ENCODE assay signal across 8 cellular contexts in the genomic region with DNA sequence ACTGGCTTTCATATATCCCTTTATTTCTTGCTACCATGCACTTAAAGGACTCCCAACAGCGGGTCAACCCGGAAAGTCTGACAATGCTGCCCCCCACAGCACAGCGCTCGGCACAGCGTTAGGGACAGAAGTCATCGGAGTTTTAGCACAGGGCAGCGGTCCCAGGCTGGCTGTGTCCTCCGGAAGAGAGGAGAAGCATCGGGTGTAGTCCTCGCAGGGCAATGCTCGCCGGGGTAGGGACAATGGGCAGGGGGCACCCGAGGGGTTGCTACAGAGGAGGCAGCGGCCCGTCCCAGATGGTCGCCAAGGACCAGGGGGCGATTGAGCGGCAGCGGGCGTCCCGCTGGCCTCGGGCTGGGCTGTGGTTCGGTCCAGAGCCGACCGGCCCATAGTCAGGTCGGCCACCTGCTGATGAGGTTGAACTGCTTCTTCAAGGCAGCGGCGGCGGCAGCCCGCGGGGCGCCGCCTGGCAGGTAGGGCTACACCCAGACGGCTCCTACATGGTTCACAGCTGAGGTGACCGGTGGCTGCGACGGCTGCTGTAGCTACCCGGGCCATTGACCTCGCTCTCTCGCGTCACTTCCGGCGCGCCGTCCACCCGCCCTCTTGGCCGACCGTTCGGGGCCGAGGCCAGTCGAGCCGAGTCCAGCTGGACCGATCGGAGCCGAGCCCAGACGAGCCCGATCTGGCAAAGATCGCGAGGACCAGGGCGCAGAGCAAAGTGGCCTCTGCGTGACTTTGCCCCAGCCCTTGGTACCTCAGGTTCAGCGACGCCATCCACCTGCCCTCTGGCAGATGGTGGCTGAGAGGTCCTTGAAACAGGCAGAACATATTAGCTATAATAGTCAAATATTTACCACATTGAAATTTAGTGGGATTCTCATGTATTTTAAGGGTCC. TPM values are rescaled to one million over a fixed set of nuclear protein-coding genes. Genes with fewer than 3 reads are reported as not detected.
DNase-seq lines count a peak whose midpoint lies in the region; ATAC-seq, FAIRE-seq and TF ChIP-seq lines count a peak whose summit lies in the region.

No MANE protein-coding gene starts in this region.

- TF ChIP-seq POLR2A in GM12878 (IDR thresholded peaks at IDR 0.05; ENCODE audit: low read depth, low read length) (peak; percentile 91), uterus (IDR thresholded peaks at IDR 0.05) (peak in 1 of 2 donors; percentile 63)

- in situ Hi-C loops in GM12878 (cut with MboI), result no loop called here

- TF ChIP-seq CTCF in GM12878 (IDR thresholded peaks at IDR 0.05 in 2 of 3, conservative IDR thresholded peaks at IDR 0.05 in 1 of 3; ENCODE audit: control insufficient read depth in 2 of 3, extremely low read depth in 1 of 3, insufficient read depth in 1 of 3, low read depth in 3 of 3, low read length in 3 of 3), result peak; percentile 39 to 61 (median 50); a peak in 5 of 6 replicates
- peak in 1 of 4 experiments; percentile 8 for TF ChIP-seq CTCF in uterus (IDR thresholded peaks at IDR 0.05)

- TSS peak; percentile 77 for BruUV-seq in GM12878 (replicated peaks; lab: Mats Ljungman, UMichigan)

- RAD21 ChIA-PET in GM12878 (lab: Charles Lee; ENCODE audit: unreplicated experiment), result interaction anchor here (0.7 to 6.6 kb wide), 10 partner anchors 17 to 272 kb away, joined by 3 to 35 read pairs (median 4); partner anchors contain the start of gene ARHGAP17

- under 1% methylated on average over 63 of the region's 63 CpGs for WGBS in GM12878 (ENCODE audit: insufficient coverage, insufficient replicate concordance, low lambda C conversion rate, missing lambda C conversion rate)

- no peak for TF ChIP-seq EP300 in GM12878 (IDR thresholded peaks at IDR 0.05; ENCODE audit: borderline replicate concordance in 1 of 2, control insufficient read depth in 1 of 2, low read depth in 2 of 2, low read length in 2 of 2)

- H4K20me1 ChIP-seq in GM12878 (ENCODE audit: control insufficient read depth, insufficient read depth), result no peaks in the 10 kb centered on the region

- H3K79me2 ChIP-seq in GM12878 (ENCODE audit: control insufficient read depth, insufficient read depth, low read length), result peaks cover 4% of the 10 kb centered on the region

- peak; percentile 73 for TF ChIP-seq RAD21 in GM12878 (IDR thresholded peaks at IDR 0.05; ENCODE audit: insufficient read depth, low read depth, low read length)

- H2AFZ ChIP-seq in GM12878 (ENCODE audit: control insufficient read depth, low read depth, low read length), result peak overlapping the region; percentile 92

- ATAC-seq in HG02623 (IDR thresholded peaks at IDR 0.05; ENCODE audit: unreplicated experiment) (peak; percentile 42), GM12878 (peak; percentile 82)

- H3K27ac ChIP-seq in GM12878 (ENCODE audit: control insufficient read depth, insufficient read depth) (peak overlapping the region; percentile 38; the same call in 1 of the 2 replicates), uterus (peak overlapping the region; percentile 83 to 87)

- CTCF ChIA-PET in GM12878 (lab: Yijun Ruan, JAX), result interaction anchor here (0.8 to 7.3 kb wide), 16 partner anchors 7 to 352 kb away, joined by 3 to 53 read pairs (median 4); partner anchors contain the start of gene ARHGAP17

- peak overlapping the region; percentile 95 for H3K4me2 ChIP-seq in GM12878 (ENCODE audit: control insufficient read depth, insufficient read depth)

- DNase-seq in NCI-H1694 treated with DMSO at 0.1 percent for 48 hours (lab: John Stamatoyannopoulos, UW) (peak; percentile 9), T-helper 9 cell (peak; percentile 62), GM12878 (ENCODE audit: low read depth, low spot score) (no peak), hippocampal formation (lab: John Stamatoyannopoulos, UW) (peak; percentile 68 to 92), renal cortical epithelial cell (ENCODE audit: low read depth) (peak; percentile 68), uterus (peak; percentile 95 to 96)

- H3K36me3 ChIP-seq in GM12878 (ENCODE audit: control insufficient read depth in 2 of 2, insufficient read depth in 2 of 2, low read length in 1 of 2) (no peaks in the 10 kb centered on the region; a peak in 1 of 4 replicates), uterus (no peaks in the 10 kb centered on the region)

- POLR2A ChIA-PET in GM12878 (lab: Charles Lee), result interaction anchor here (0.9 to 1.4 kb wide), 6 partner anchors 13 to 92 kb away, joined by 3 to 11 read pairs (median 4); partner anchors contain the start of gene ARHGAP17

- peak overlapping the region; percentile 73 for H3K9ac ChIP-seq in GM12878 (ENCODE audit: control insufficient read depth, insufficient read depth, low read length)

- H3K4me1 ChIP-seq in GM12878 (ENCODE audit: control insufficient read depth, insufficient read depth, low read length) (peaks cover 9% of the 10 kb centered on the region; the same call in 1 of the 2 replicates), uterus (peaks cover 0 to under 1% of the 10 kb centered on the region in 2 donors)

- H3K27me3 ChIP-seq in GM12878 (replicated peaks in 1 of 2; ENCODE audit: control insufficient read depth in 2 of 2, insufficient read depth in 2 of 2, low read length in 1 of 2) (no peaks in the 10 kb centered on the region), uterus (no peaks in the 10 kb centered on the region)

- SMC1A ChIA-PET in GM12878 (lab: Charles Lee; ENCODE audit: uncharacterized antibody, unreplicated experiment), result interaction anchor here (0.7 to 7.5 kb wide), 14 partner anchors 10 to 340 kb away, joined by 3 to 84 read pairs (median 3); partner anchors contain the start of gene ARHGAP17

- H3K9me3 ChIP-seq in GM12878 (replicated peaks; ENCODE audit: control insufficient read depth, insufficient read depth, low read length), result no peaks in the 10 kb centered on the region
- no peaks in the 10 kb centered on the region for H3K9me3 ChIP-seq in uterus

- peak; percentile 18 for FAIRE-seq in GM12878 (lab: Jason Lieb, UNC)

- intact Hi-C loops in GM12878 (cut with micrococcal nuclease; ENCODE audit: unreplicated experiment) (loop anchor here (1.0 to 5.0 kb wide), 3 partner anchors 41 to 125 kb away; no protein-coding TSS in a partner anchor), uterus (cut with DNase I; ENCODE audit: low total_unique reads) (no loop called here)

- peak overlapping the region; percentile 76 for H3K4me3 ChIP-seq in GM08714 (ENCODE audit: low read length)
- peak overlapping the region; percentile 72 for H3K4me3 ChIP-seq in GM12878
- H3K4me3 ChIP-seq in uterus, result peak overlapping the region; percentile 88 to 96

TF ChIP-seq in GM12878, 131 proteins besides CTCF, POLR2A, EP300 and RAD21 (continues in another document):
- TF ChIP-seq ZNF207 (IDR thresholded peaks at IDR 0.05; ENCODE audit: borderline replicate concordance) (no peak; the same call in 1 of the 2 replicates), LARP7 (IDR thresholded peaks at IDR 0.05) (peak; percentile 68; the same call in 1 of the 2 replicates), CREM (IDR thresholded peaks at IDR 0.05; ENCODE audit: low read depth) (peak; percentile 99), SMAD5 (IDR thresholded peaks at IDR 0.05; ENCODE audit: low read depth) (peak; percentile 71; the same call in 1 of the 2 replicates), SMC3 (IDR thresholded peaks at IDR 0.05; ENCODE audit: borderline replicate concordance, low read length) (peak; percentile 49; the same call in 1 of the 2 replicates), RELA (IDR thresholded peaks at IDR 0.05; ENCODE audit: borderline replicate concordance, partially characterized antibody) (peak; percentile 53), POLR2AphosphoS5 (IDR thresholded peaks at IDR 0.05; ENCODE audit: low read length) (peak; percentile 73)
- TF ChIP-seq, protein P1, sequence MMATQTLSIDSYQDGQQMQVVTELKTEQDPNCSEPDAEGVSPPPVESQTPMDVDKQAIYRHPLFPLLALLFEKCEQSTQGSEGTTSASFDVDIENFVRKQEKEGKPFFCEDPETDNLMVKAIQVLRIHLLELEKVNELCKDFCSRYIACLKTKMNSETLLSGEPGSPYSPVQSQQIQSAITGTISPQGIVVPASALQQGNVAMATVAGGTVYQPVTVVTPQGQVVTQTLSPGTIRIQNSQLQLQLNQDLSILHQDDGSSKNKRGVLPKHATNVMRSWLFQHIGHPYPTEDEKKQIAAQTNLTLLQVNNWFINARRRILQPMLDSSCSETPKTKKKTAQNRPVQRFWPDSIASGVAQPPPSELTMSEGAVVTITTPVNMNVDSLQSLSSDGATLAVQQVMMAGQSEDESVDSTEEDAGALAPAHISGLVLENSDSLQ (IDR thresholded peaks at IDR 0.05), result no peak
- TF ChIP-seq, protein P2, sequence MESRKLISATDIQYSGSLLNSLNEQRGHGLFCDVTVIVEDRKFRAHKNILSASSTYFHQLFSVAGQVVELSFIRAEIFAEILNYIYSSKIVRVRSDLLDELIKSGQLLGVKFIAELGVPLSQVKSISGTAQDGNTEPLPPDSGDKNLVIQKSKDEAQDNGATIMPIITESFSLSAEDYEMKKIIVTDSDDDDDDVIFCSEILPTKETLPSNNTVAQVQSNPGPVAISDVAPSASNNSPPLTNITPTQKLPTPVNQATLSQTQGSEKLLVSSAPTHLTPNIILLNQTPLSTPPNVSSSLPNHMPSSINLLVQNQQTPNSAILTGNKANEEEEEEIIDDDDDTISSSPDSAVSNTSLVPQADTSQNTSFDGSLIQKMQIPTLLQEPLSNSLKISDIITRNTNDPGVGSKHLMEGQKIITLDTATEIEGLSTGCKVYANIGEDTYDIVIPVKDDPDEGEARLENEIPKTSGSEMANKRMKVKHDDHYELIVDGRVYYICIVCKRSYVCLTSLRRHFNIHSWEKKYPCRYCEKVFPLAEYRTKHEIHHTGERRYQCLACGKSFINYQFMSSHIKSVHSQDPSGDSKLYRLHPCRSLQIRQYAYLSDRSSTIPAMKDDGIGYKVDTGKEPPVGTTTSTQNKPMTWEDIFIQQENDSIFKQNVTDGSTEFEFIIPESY (IDR thresholded peaks at IDR 0.05), result no peak

RNA-seq across cellular contexts. Expression of gene LCMT1, which starts 4.7 kb away (rescaled TPM):
- total RNA-seq in GM12878 (2013; cell fraction: nucleolus; rRNA removed), result 45.0 and 52.6 TPM in 2 replicates
- total RNA-seq in GM12878 (2014; rRNA removed), result 22.3 and 24.8 TPM in 2 replicates
- 19.7 and 20.2 TPM in 2 replicates for total RNA-seq in GM12878 (2014; rRNA removed; fragmentation: Illumina TruSeq; extraction: Trizol)
- total RNA-seq in GM12878 (2021), result 35.6 and 37.0 TPM in 2 replicates
- polyA plus RNA-seq in GM12878 (2011; ENCODE audit: low read depth), result 29.4 TPM
- 31.2 and 36.2 TPM in 2 replicates for polyA plus RNA-seq in GM12878 (2011; rRNA removed)
- polyA plus RNA-seq in GM12878 (2011; cell fraction: cytosol; rRNA removed), result 25.4 and 27.3 TPM in 2 replicates
- 20.8 and 23.2 TPM in 2 replicates for polyA plus RNA-seq in GM12878 (2011; cell fraction: nucleus; rRNA removed)
- polyA plus RNA-seq in GM12878 (2012), result 30.4 and 37.0 TPM in 2 replicates
- polyA plus RNA-seq in GM12878 (2014; fragmentation: Illumina TruSeq; extraction: Trizol), result 30.9 and 35.5 TPM in 2 replicates
- polyA plus RNA-seq in GM12878 (2014; fragmentation: Nextera tagmentation; extraction: Ambion mirVana), result 10 to 100 TPM; 34.1 to 37.8 TPM
- 22.2 and 24.3 TPM in 2 replicates for polyA plus RNA-seq in GM12878 (2014; rRNA removed)
- polyA plus RNA-seq in GM12878 (2016; fragmentation: Nextera tagmentation; extraction: Ambion mirVana), result 10 to 100 TPM; 45.6 to 51.2 TPM
- polyA minus RNA-seq in GM12878 (2011; rRNA and poly(A)+ RNA removed), result 28.6 and 33.3 TPM in 2 replicates
- polyA minus RNA-seq in GM12878 (2011; cell fraction: cytosol; rRNA and poly(A)+ RNA removed), result 14.2 and 15.3 TPM in 2 replicates
- polyA minus RNA-seq in GM12878 (2011; cell fraction: nucleus; rRNA and poly(A)+ RNA removed), result 15.6 and 24.3 TPM in 2 replicates
- 33.0 and 46.4 TPM in 2 replicates for total RNA-seq in renal cortical epithelial cell
- 10 to 100 TPM; 33.7 to 39.8 (median 38.3) TPM for total RNA-seq in uterus
